ENCODE assay signal across 13 cellular contexts in the genomic region with DNA sequence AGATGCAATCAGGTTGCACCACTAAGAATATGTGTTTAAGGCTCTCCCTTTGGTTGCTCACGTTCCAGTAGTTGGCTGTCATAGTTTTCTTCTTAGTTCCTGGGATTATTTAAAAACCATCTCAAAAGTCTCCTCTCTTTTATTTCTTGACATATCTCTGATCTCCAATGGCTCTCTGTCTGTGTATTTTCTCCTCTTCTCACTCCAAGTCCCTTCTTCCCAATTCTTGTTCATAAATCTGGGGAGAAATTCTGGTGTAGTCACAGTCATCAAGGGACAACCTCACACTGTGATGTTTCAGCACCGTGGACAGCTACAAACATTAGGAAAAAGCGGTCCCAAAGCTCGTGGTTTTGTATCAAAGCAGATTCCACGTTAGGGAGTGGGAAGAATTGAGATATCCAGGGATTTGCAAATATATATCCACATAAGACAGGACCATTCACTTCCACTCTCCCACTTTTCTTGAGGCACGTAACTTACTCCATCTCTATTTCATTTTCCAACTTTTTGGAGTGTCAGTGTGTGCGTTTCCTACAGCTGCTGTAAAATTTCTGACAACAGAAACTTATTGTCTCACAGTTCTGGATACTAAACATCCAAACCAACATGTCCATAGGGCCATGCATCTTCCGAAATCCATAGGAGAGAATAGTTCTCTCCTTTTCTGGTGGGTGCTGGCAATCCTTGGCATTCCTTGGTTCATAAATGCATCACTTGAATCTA.
DNase-seq lines count a peak whose midpoint lies in the region; ATAC-seq and TF ChIP-seq lines count a peak whose summit lies in the region.
"Had no signal": no experiment of that assay in that cellular context is flagged by ENCODE, and none has a peak within 500 bp of the region (broad histone marks: within the 10 kb centered on the region; RNA-seq: fewer than 3 reads in every experiment).

No MANE protein-coding gene starts in this region.

- no peak for ATAC-seq in activated CD4-positive, CD25-positive, alpha-beta regulatory T cell treated with anti-CD3 and anti-CD28 coated beads, Interleukin-2, amount 50 U/mL, for 24 hours
- ATAC-seq: mucosa of descending colon, Right ventricle myocardium inferior had no signal

- no peak overlapping the region for H3K4me3 ChIP-seq in fibroblast of pulmonary artery (replicated peaks; ENCODE audit: low read depth, low read length)
- H3K4me3 ChIP-seq: mucosa of descending colon had no signal

- in situ Hi-C loops in GM13976 (cut with MboI; ENCODE audit: low sequenced_read_pairs, unreplicated experiment) = no loop called here

- TF ChIP-seq CTCF in GM13976 (IDR thresholded peaks at IDR 0.05; ENCODE audit: borderline replicate concordance, control extremely low read depth, extremely low read depth, insufficient read depth, missing control alignments) (no peak), fibroblast of pulmonary artery (IDR thresholded peaks at IDR 0.05; ENCODE audit: low read length, missing control alignments) (no peak)

- DNase-seq in A172 (ENCODE audit: low spot score) (peak; percentile 6), GM13976 (ENCODE audit: low spot score) (peak; percentile 21), RPMI7951 (ENCODE audit: low read depth) (peak; percentile 8), fibroblast of pulmonary artery (ENCODE audit: low read depth) (peak; percentile 19), NCI-H2171 treated with DMSO at 0.1 percent for 48 hours (lab: John Stamatoyannopoulos, UW) (no peak), NCI-H748 treated with DMSO at 0.1 percent for 48 hours (lab: John Stamatoyannopoulos, UW) (no peak)
- DNase-seq in activated effector memory CD4-positive, alpha-beta T cell treated with Interleukin-2 at 50 U/mL for 16 hours = no peak
- DNase-seq: activated CD4-positive, CD25-positive, alpha-beta regulatory T cell; BE2C; MM.1S had no signal

Comparison
In these comparisons a context has a peak if more than half of its experiments do, and no peak if none do; other contexts are left out.
1. DNase-seq: peak in A172 (single experiment), GM13976 (single experiment), RPMI7951 (single experiment) and fibroblast of pulmonary artery (single experiment); none in NCI-H2171 treated with DMSO at 0.1 percent for 48 hours (single experiment), activated effector memory CD4-positive, alpha-beta T cell treated with Interleukin-2 at 50 U/mL for 16 hours (single experiment) and NCI-H748 treated with DMSO at 0.1 percent for 48 hours (single experiment).